32 cellular contexts compared by ENCODE assay signal in the genomic region with DNA sequence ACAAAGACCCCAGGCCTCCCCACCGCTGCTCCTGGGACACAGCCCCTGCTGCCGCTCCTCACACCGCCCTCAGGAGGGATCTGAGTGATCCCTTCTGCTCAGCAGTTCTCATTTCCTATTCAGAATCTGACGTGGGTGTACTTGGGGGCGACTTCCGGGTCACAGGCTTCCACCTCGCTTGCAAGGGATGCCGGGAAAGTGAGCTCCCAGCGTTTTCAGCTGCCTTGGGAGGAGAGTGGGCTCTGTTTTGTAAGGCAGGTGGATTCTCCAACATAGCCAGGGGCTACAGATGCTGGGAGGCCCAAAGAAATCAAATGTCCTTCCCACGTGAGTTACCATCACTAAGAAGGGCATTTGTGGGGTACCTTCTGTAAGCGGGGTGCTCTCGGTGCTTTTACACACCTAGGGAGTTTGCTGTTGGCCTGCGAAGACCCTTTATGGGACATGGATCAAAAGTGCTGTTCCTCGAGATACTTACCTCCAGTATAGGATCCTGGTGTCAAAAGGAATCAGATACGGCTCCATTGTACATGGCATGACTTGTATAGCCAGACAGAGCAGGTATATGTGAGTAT. TPM values are rescaled to one million over a fixed set of nuclear protein-coding genes. Genes with fewer than 3 reads are reported as not detected.
DNase-seq lines count a peak whose midpoint lies in the region; ATAC-seq and TF ChIP-seq lines count a peak whose summit lies in the region.
"Had no signal": no experiment of that assay in that cellular context is flagged by ENCODE, and none has a peak within 500 bp of the region (broad histone marks: within the 10 kb centered on the region; RNA-seq: fewer than 3 reads in every experiment).

No MANE protein-coding gene starts in this region.

- H4K91ac ChIP-seq in IMR-90 (ENCODE audit: insufficient read depth, low read depth, low read length), result no peak overlapping the region

- ATAC-seq in IMR-90 (ENCODE audit: low read depth) (no peak), HG03039 (IDR thresholded peaks at IDR 0.05; ENCODE audit: unreplicated experiment) (no peak)
- ATAC-seq: A549; activated naive CD8-positive, alpha-beta T cell treated with anti-CD3 and anti-CD28 coated beads, Interleukin-2, amount 50 U/mL, for 24 hours; gastrocnemius medialis; left cardiac atrium had no signal

- no peak overlapping the region for H4K5ac ChIP-seq in IMR-90 (ENCODE audit: low read depth, low read length)

- H2AFZ ChIP-seq in IMR-90 (replicated peaks; ENCODE audit: low read length, poor library complexity) (no peak overlapping the region), OCI-LY3 (ENCODE audit: low read depth, low read length) (peak overlapping the region; percentile 90)
- H2AFZ ChIP-seq: parathyroid adenoma had no signal

- H3K4me3 ChIP-seq in IMR-90 (ENCODE audit: insufficient read depth, low read depth, low read length), result no peak overlapping the region
- peak overlapping the region; percentile 77 for H3K4me3 ChIP-seq in OCI-LY3 (ENCODE audit: low read length)
- no peak overlapping the region for H3K4me3 ChIP-seq in Peyer's patch
- H3K4me3 ChIP-seq: A549, cardiac muscle cell, colonic mucosa, gastrocnemius medialis had no signal

- H2BK120ac ChIP-seq in IMR-90 (ENCODE audit: low read depth, low read length), result no peak overlapping the region

- H2AK9ac ChIP-seq in IMR-90 (replicated peaks; ENCODE audit: low read depth, low read length, poor library complexity), result peak overlapping the region; percentile 50

- no TSS peak for BruUV-seq in IMR-90 (replicated peaks; lab: Mats Ljungman, UMichigan)

- TF ChIP-seq CTCF in IMR-90 (conservative IDR thresholded peaks at IDR 0.05; ENCODE audit: low read depth, low read length), result no peak
- TF ChIP-seq CTCF in OCI-LY3 (IDR thresholded peaks at IDR 0.05; ENCODE audit: low read depth, low read length), result no peak
- TF ChIP-seq CTCF in Peyer's patch (IDR thresholded peaks at IDR 0.05), result no peak

- no peak for TF ChIP-seq RAD21 in IMR-90 (IDR thresholded peaks at IDR 0.05; ENCODE audit: low read length)

- no peak for TF ChIP-seq POLR2A in IMR-90 (IDR thresholded peaks at IDR 0.05; ENCODE audit: low read depth, low read length)
- no peak for TF ChIP-seq POLR2A in Peyer's patch (IDR thresholded peaks at IDR 0.05)

- no peaks in the 10 kb centered on the region for H3K9me1 ChIP-seq in IMR-90 (ENCODE audit: insufficient read depth, low read length)

- H2BK20ac ChIP-seq in IMR-90 (ENCODE audit: low read depth, low read length), result no peak overlapping the region

- WGBS in IMR-90 (ENCODE audit: extremely low coverage in 2 of 2, insufficient read length in 1 of 2), 2 experiments, result no CpG with 5 or more reads among the region's 15 CpGs

- DNase-seq in CD1c-positive myeloid dendritic cell (ENCODE audit: extremely low spot score) (peak; percentile 21), IMR-90 (no peak), head of caudate nucleus (peak in 40 of 42 donors; percentile 38 to 86 (median 71)), NCI-H2107 (lab: John Stamatoyannopoulos, UW) (no peak), Peyer's patch (no peak), NCI-H69 (lab: John Stamatoyannopoulos, UW) (no peak)
- DNase-seq: activated CD4-positive, alpha-beta T cell treated with anti-CD3 and anti-CD28 coated beads, Interleukin-2, amount 50 U/mL, for 48 hours; activated CD4-positive, CD25-positive, alpha-beta regulatory T cell treated with anti-CD3 and anti-CD28 coated beads, Interleukin-2, amount 50 U/mL, for 72 hours; activated naive CD8-positive, alpha-beta T cell treated with anti-CD3 and anti-CD28 coated beads, Interleukin-2, amount 50 U/mL, for 24 hours; activated T-cell treated with anti-CD3 and anti-CD28 coated beads, Interleukin-2, amount 50 U/mL, for 48 hours; CD4-positive, alpha-beta memory T cell; colonic mucosa; effector CD4-positive, alpha-beta T cell; gastrocnemius medialis; hippocampal formation; left cardiac atrium; NCI-H1092 treated with DMSO at 0.1 percent for 48 hours; NCI-H1694 treated with DMSO at 0.1 percent for 48 hours; NCI-H2171 treated with DMSO at 0.1 percent for 48 hours; NCI-H524 treated with DMSO at 0.1 percent for 48 hours; Right ventricle myocardium superior; small intestine; stimulated activated naive CD4-positive, alpha-beta T cell; T-helper 2 cell had no signal

- dilution Hi-C loops in IMR-90 (cut with HindIII; ENCODE audit: low sequenced_read_pairs, unreplicated experiment), result no loop called here

- H3K23ac ChIP-seq in IMR-90 (ENCODE audit: low read depth, low read length), result no peak overlapping the region

- no peak overlapping the region for H3K18ac ChIP-seq in IMR-90 (ENCODE audit: low read depth, low read length)

- H3K56ac ChIP-seq in IMR-90 (ENCODE audit: extremely low read depth, insufficient read depth, low read length), result no peak overlapping the region

- no peak overlapping the region for H3K14ac ChIP-seq in IMR-90 (replicated peaks; ENCODE audit: low read depth, low read length)

- intact Hi-C loops in IMR-90 (cut with micrococcal nuclease), result no loop called here
- intact Hi-C loops in head of caudate nucleus (cut with DNase I), result no loop called here

- CTCF ChIA-PET in IMR-90 (lab: Yijun Ruan, JAX), result no interaction called here

- H3K9ac ChIP-seq in IMR-90 (ENCODE audit: low read depth, low read length) (no peak overlapping the region), OCI-LY3 (ENCODE audit: low read length) (peak overlapping the region; percentile 68)
- H3K9ac ChIP-seq: parathyroid adenoma had no signal

- no peak overlapping the region for H3K4ac ChIP-seq in IMR-90 (ENCODE audit: low read depth, low read length)

- in situ Hi-C loops in IMR-90 (cut with MboI; ENCODE audit: low sequenced_read_pairs), result no loop called here

- H3K4me1 ChIP-seq in IMR-90 (ENCODE audit: control insufficient read depth, insufficient read depth, low read length), result peaks cover 3% of the 10 kb centered on the region; the same call in 1 of the 2 replicates
- peaks cover 12% of the 10 kb centered on the region for H3K4me1 ChIP-seq in OCI-LY3 (ENCODE audit: low read length)
- H3K4me1 ChIP-seq in Peyer's patch, result no peaks in the 10 kb centered on the region
- H3K4me1 ChIP-seq: A549, colonic mucosa had no signal

- H4K20me1 ChIP-seq in IMR-90 (ENCODE audit: insufficient read depth, low read length) (no peaks in the 10 kb centered on the region), OCI-LY3 (ENCODE audit: insufficient read depth, low read length) (no peaks in the 10 kb centered on the region)

- H3K79me2 ChIP-seq in OCI-LY3 (ENCODE audit: low read length), result peaks cover 11% of the 10 kb centered on the region
- H3K79me2 ChIP-seq: parathyroid adenoma had no signal

- H3K9me3 ChIP-seq in IMR-90 (ENCODE audit: control insufficient read depth, insufficient read depth, low read length) (no peaks in the 10 kb centered on the region), OCI-LY3 (ENCODE audit: insufficient read depth, low read length) (no peaks in the 10 kb centered on the region), Peyer's patch (no peaks in the 10 kb centered on the region)
- H3K9me3 ChIP-seq: A549, colonic mucosa, gastrocnemius medialis had no signal

- H3K36me3 ChIP-seq in IMR-90 (ENCODE audit: control insufficient read depth, insufficient read depth, low read length) (no peaks in the 10 kb centered on the region), OCI-LY3 (replicated peaks; ENCODE audit: low read depth, low read length) (peaks cover 10% of the 10 kb centered on the region), Peyer's patch (no peaks in the 10 kb centered on the region)
- H3K36me3 ChIP-seq: cardiac muscle cell, colonic mucosa, gastrocnemius medialis had no signal

- POLR2A ChIA-PET in IMR-90 (lab: Charles Lee; ENCODE audit: unreplicated experiment), result no interaction called here

- H3K27me3 ChIP-seq in IMR-90 (ENCODE audit: control insufficient read depth, insufficient read depth, low read length) (peaks cover 33% of the 10 kb centered on the region), OCI-LY3 (ENCODE audit: low read depth, low read length) (no peaks in the 10 kb centered on the region), Peyer's patch (no peaks in the 10 kb centered on the region)
- H3K27me3 ChIP-seq: cardiac muscle cell, colonic mucosa, gastrocnemius medialis had no signal

- no peaks in the 10 kb centered on the region for H3K79me1 ChIP-seq in IMR-90 (ENCODE audit: low read depth in 1 of 2, low read length in 2 of 2)

- no peak overlapping the region for H4K8ac ChIP-seq in IMR-90 (ENCODE audit: low read depth in 2 of 2, low read length in 2 of 2)

- H2AK5ac ChIP-seq in IMR-90 (ENCODE audit: low read depth, low read length), result no peak overlapping the region

- no peak overlapping the region for H2BK15ac ChIP-seq in IMR-90 (ENCODE audit: low read depth, low read length)

- H2BK5ac ChIP-seq in IMR-90 (ENCODE audit: low read depth, low read length, poor library complexity, severe bottlenecking), result no peak overlapping the region

- H3K4me2 ChIP-seq in IMR-90 (ENCODE audit: low read depth, low read length) (no peak overlapping the region), OCI-LY3 (ENCODE audit: low read length) (peak overlapping the region; percentile 81)
- H3K4me2 ChIP-seq: A549 had no signal

- H3K27ac ChIP-seq in IMR-90 (ENCODE audit: insufficient read depth, low read length) (no peak overlapping the region), OCI-LY3 (ENCODE audit: low read length) (peak overlapping the region; percentile 59), Peyer's patch (no peak overlapping the region)
- H3K27ac ChIP-seq: A549, cardiac muscle cell, colonic mucosa, gastrocnemius medialis, parathyroid adenoma had no signal

TF ChIP-seq in IMR-90, 13 proteins besides CTCF, POLR2A, EP300 and RAD21 (continues in another document):
- TF ChIP-seq ELK1 (IDR thresholded peaks at IDR 0.05; ENCODE audit: borderline replicate concordance, low read depth, low read length) (no peak), FOS (IDR thresholded peaks at IDR 0.05; ENCODE audit: low read depth, low read length) (no peak)

RNA-seq across cellular contexts. Expression of gene LRRC10B, which starts 9.7 kb away (rescaled TPM):
- total RNA-seq in IMR-90 (2012; rRNA removed) (not detected in 2 replicates), Peyer's patch (1 to 10 TPM in 1 of 4 donors, under 1 TPM in 1, not detected in 2; 0.35 to 2.5 TPM)
- not detected in 2 replicates for polyA plus RNA-seq in IMR-90 (2012; rRNA removed)
- polyA plus RNA-seq in IMR-90 (2012; cell fraction: cytosol; rRNA removed), result 0.02 TPM in 1 of 2 replicates, not detected in the other
- not detected in 2 replicates for polyA plus RNA-seq in IMR-90 (2012; cell fraction: nucleus; rRNA removed; ENCODE audit: low replicate concordance)
- total RNA-seq: CD4-positive, alpha-beta memory T cell; H4; OCI-LY7 had no signal
- polyA plus RNA-seq: CD4-positive, alpha-beta memory T cell; fibroblast of lung had no signal

Comparison
In these comparisons a context has a peak if more than half of its experiments do, and no peak if none do; other contexts are left out.
1. DNase-seq: peak in CD1c-positive myeloid dendritic cell (single experiment) and head of caudate nucleus (40 of 42); none in IMR-90 (single experiment), NCI-H2107 (single experiment), Peyer's patch (0 of 3) and NCI-H69 (single experiment).